ENCODE assay signal across 15 cellular contexts in genomic region chr22:37503183-37503683, GRCh38. TPM values are rescaled to one million over a fixed set of nuclear protein-coding genes. Genes with fewer than 3 reads are reported as not detected.
DNase-seq lines count a peak whose midpoint lies in the region; ATAC-seq, FAIRE-seq and TF ChIP-seq lines count a peak whose summit lies in the region.
"Had no signal": no experiment of that assay in that cellular context is flagged by ENCODE, and none has a peak within 500 bp of the region (broad histone marks: within the 10 kb centered on the region; RNA-seq: fewer than 3 reads in every experiment).

No MANE protein-coding gene starts in this region.

- no peaks in the 10 kb centered on the region for H4K20me1 ChIP-seq in HepG2 (ENCODE audit: insufficient read depth, low read length)

- CTCF ChIA-PET in A549 (lab: Yijun Ruan, JAX) (no interaction called here), HepG2 (lab: Yijun Ruan, JAX; ENCODE audit: low intra/inter-chr PET ratio, low total read pairs) (no interaction called here)

- peaks cover 9% of the 10 kb centered on the region for H3K79me2 ChIP-seq in HepG2 (ENCODE audit: insufficient read depth, low read length)

- ATAC-seq in A549: no peak
- no peak for ATAC-seq in HepG2
- ATAC-seq in HG03280 (IDR thresholded peaks at IDR 0.05; ENCODE audit: unreplicated experiment): no peak
- no peak for ATAC-seq in HG02840 (IDR thresholded peaks at IDR 0.05; ENCODE audit: low FRiP score, unreplicated experiment)
- no peak for ATAC-seq in HG02798 (IDR thresholded peaks at IDR 0.05; ENCODE audit: poor library complexity, unreplicated experiment)
- ATAC-seq: activated CD8-positive, alpha-beta T cell treated with anti-CD3 and anti-CD28 coated beads for 36 hours; activated T-helper 17 cell treated with anti-CD3 and anti-CD28 coated beads, Interleukin-2, amount 50 U/mL, for 72 hours had no signal

- FAIRE-seq in A549 (lab: Jason Lieb, UNC) (no peak), HepG2 (lab: Jason Lieb, UNC) (no peak)
- FAIRE-seq: D721Med had no signal

- peaks cover 63% of the 10 kb centered on the region for H3K4me1 ChIP-seq in A549
- peaks cover 73% of the 10 kb centered on the region for H3K4me1 ChIP-seq in HepG2 (ENCODE audit: insufficient read depth, low read length)
- peaks cover 0 to 11% (median 0%) of the 10 kb centered on the region in 4 donors for H3K4me1 ChIP-seq in sigmoid colon

- TF ChIP-seq RAD21 in A549 (conservative IDR thresholded peaks at IDR 0.05 in 1 of 2, IDR thresholded peaks at IDR 0.05 in 1 of 2): no peak
- no peak for TF ChIP-seq RAD21 in HepG2 (CRISPR knock-in tag; IDR thresholded peaks at IDR 0.05)

- peaks cover 34 to 68% of the 10 kb centered on the region in 2 experiments for H3K36me3 ChIP-seq in HepG2 (replicated peaks in 1 of 2; ENCODE audit: control insufficient read depth in 1 of 2, insufficient read depth in 2 of 2, low read length in 2 of 2)
- no peaks in the 10 kb centered on the region for H3K36me3 ChIP-seq in sigmoid colon
- H3K36me3 ChIP-seq: neural progenitor cell had no signal

- no peak for TF ChIP-seq EP300 in A549 (IDR thresholded peaks at IDR 0.05)
- TF ChIP-seq EP300 in HepG2 (IDR thresholded peaks at IDR 0.05; ENCODE audit: low read depth in 2 of 2, low read length in 2 of 2): no peak
- no peak for TF ChIP-seq EP300 in HepG2 (CRISPR knock-in tag; IDR thresholded peaks at IDR 0.05; ENCODE audit: borderline replicate concordance)
- no peak for TF ChIP-seq EP300 in sigmoid colon (IDR thresholded peaks at IDR 0.05)

- H3K27me3 ChIP-seq in HepG2 (ENCODE audit: control insufficient read depth in 1 of 2, insufficient read depth in 2 of 2, low read length in 2 of 2) (no peaks in the 10 kb centered on the region), sigmoid colon (peaks cover 0 to 33% (median 13%) of the 10 kb centered on the region in 3 donors)
- H3K27me3 ChIP-seq: neural progenitor cell had no signal

- no peak overlapping the region for H3K4me3 ChIP-seq in A549
- no peak overlapping the region; a peak in 1 of 6 replicates for H3K4me3 ChIP-seq in HepG2 (replicated peaks in 1 of 3; ENCODE audit: insufficient read depth in 1 of 3, low read depth in 2 of 3, low read length in 3 of 3)
- H3K4me3 ChIP-seq in sigmoid colon: no peak overlapping the region
- H3K4me3 ChIP-seq: neural progenitor cell had no signal

- intact Hi-C loops in HepG2 (cut with micrococcal nuclease; ENCODE audit: unreplicated experiment): no loop called here
- intact Hi-C loops in sigmoid colon (cut with DNase I): no loop called here

- POLR2A ChIA-PET in A549 (lab: Yijun Ruan, JAX) (no interaction called here), HepG2 (lab: Yijun Ruan, JAX) (interaction anchor here (1.0 to 2.2 kb wide), 3 partner anchors 9 to 105 kb away, joined by 3 to 51 read pairs (median 6); no protein-coding TSS in a partner anchor)

- H3K4me2 ChIP-seq in A549 (peak overlapping the region; percentile 85), HepG2 (ENCODE audit: low read depth, low read length) (peak overlapping the region; percentile 48; the same call in 1 of the 2 replicates)
- H3K4me2 ChIP-seq: neural progenitor cell had no signal

- BruUV-seq in HepG2 (replicated peaks; lab: Mats Ljungman, UMichigan): no TSS peak

- no peak for TF ChIP-seq CTCF in A549 (IDR thresholded peaks at IDR 0.05)
- no peak for TF ChIP-seq CTCF in VCaP (conservative IDR thresholded peaks at IDR 0.05)
- no peak for TF ChIP-seq CTCF in HepG2 (CRISPR knock-in tag; IDR thresholded peaks at IDR 0.05)
- TF ChIP-seq CTCF in sigmoid colon (IDR thresholded peaks at IDR 0.05): no peak

- peak overlapping the region; percentile 62; the same call in 1 of the 2 replicates for H3K9ac ChIP-seq in HepG2 (ENCODE audit: insufficient read depth, low read depth, low read length)
- H3K9ac ChIP-seq: neural progenitor cell had no signal

- no peak for TF ChIP-seq POLR2A in A549 (IDR thresholded peaks at IDR 0.05; ENCODE audit: low read length)
- TF ChIP-seq POLR2A in HepG2 (IDR thresholded peaks at IDR 0.05; ENCODE audit: insufficient read depth in 1 of 2, low read depth in 2 of 2, low read length in 2 of 2): peak in 1 of 2 experiments; percentile 32; a peak in 1 of 4 replicates
- TF ChIP-seq POLR2A in sigmoid colon (IDR thresholded peaks at IDR 0.05): no peak

- DNase-seq in A549 (ENCODE audit: low read depth in 1 of 2, low spot score in 1 of 2): no peak
- no peak for DNase-seq in HepG2 (ENCODE audit: low spot score)
- DNase-seq in sigmoid colon: no peak
- DNase-seq in stimulated activated CD4-positive, alpha-beta T cell treated with anti-CD3 and anti-CD28 coated beads, Interleukin-4, amount 100 ng/mL, for 1 hour: no peak
- DNase-seq: activated CD8-positive, alpha-beta T cell treated with anti-CD3 and anti-CD28 coated beads for 36 hours; cortex of kidney; NCI-H1694 had no signal

- H3K9me3 ChIP-seq in A549 (no peaks in the 10 kb centered on the region), HepG2 (ENCODE audit: low read length) (no peaks in the 10 kb centered on the region), sigmoid colon (no peaks in the 10 kb centered on the region)

- in situ Hi-C loops in HepG2 (cut with HindIII; ENCODE audit: extremely low pct_ligation_motif_present, low pct_unique_long_range_greater_than_20kb): no loop called here

- no peak overlapping the region for H2AFZ ChIP-seq in HepG2 (ENCODE audit: low read length)
- H2AFZ ChIP-seq: neural progenitor cell had no signal

- H3K27ac ChIP-seq in A549 (peak overlapping the region; percentile 99 to 100), VCaP (peak overlapping the region; percentile 92), HepG2 (ENCODE audit: extremely low read length, insufficient read depth, low read length) (peak overlapping the region; percentile 97), sigmoid colon (peak overlapping the region; percentile 6 to 55 (median 42))
- H3K27ac ChIP-seq: neural progenitor cell had no signal

- WGBS in A549 (ENCODE audit: missing lambda C conversion rate): 83% methylated on average over 2 of the region's 3 CpGs
- WGBS in HepG2 (ENCODE audit: low lambda C conversion rate): 95% methylated on average over 2 of the region's 3 CpGs
- 78 to 89% methylated on average over 3 of the region's 3 CpGs for WGBS in sigmoid colon, 2 donors

RNA-seq across cellular contexts. Expression of gene CARD10, which starts 16.0 kb away (rescaled TPM):
- polyA plus RNA-seq in A549 (2011; rRNA removed) (8.3 and 11.1 TPM in 2 replicates), A549 (2017; fragmentation: RNase III; extraction: RNeasy Plus Mini Kit Qiagen cat#74134 plus additional on column Dnase treatment) (14.1 to 16.1 TPM (median 15.3 TPM) in 3 replicates), HepG2 (2011; rRNA removed) (55.8 and 92.3 TPM in 2 replicates), sigmoid colon (10 to 100 TPM; 31.8 to 41.0 (median 37.7) TPM)
- polyA plus RNA-seq in A549 (2012; cell fraction: cytosol; rRNA removed): 16.0 and 23.0 TPM in 2 replicates
- 52.8 and 67.1 TPM in 2 replicates for polyA plus RNA-seq in A549 (2012; cell fraction: nucleus; rRNA removed)
- polyA minus RNA-seq in A549 (2011; rRNA and poly(A)+ RNA removed): 12.5 and 17.6 TPM in 2 replicates
- total RNA-seq in HepG2 (2016; rRNA removed; fragmentation: Illumina TruSeq; extraction: Trizol) (28.9 and 35.2 TPM in 2 replicates), sigmoid colon (1 to 10 TPM; 2.8 to 8.6 (median 3.5) TPM)
- total RNA-seq in HepG2 (2016; cell fraction: cytosol; rRNA removed; fragmentation: Illumina TruSeq; extraction: Trizol; ENCODE audit: low read depth): 3.9 and 4.1 TPM in 2 replicates
- total RNA-seq in HepG2 (2016; cell fraction: insoluble cytoplasmic fraction; rRNA removed; fragmentation: Illumina TruSeq; extraction: Trizol): 24.8 and 36.0 TPM in 2 replicates
- 11.9 and 12.5 TPM in 2 replicates for total RNA-seq in HepG2 (2016; cell fraction: membrane; rRNA removed; fragmentation: Illumina TruSeq; extraction: Trizol)
- 17.8 and 21.3 TPM in 2 replicates for total RNA-seq in HepG2 (2016; cell fraction: nucleus; rRNA removed; fragmentation: Illumina TruSeq; extraction: Trizol)
- polyA plus RNA-seq in HepG2 (2011; cell fraction: cytosol; rRNA removed): 52.6 and 75.1 TPM in 2 replicates
- polyA plus RNA-seq in HepG2 (2011; cell fraction: nucleus; rRNA removed): 203 and 227 TPM in 2 replicates
- 46.8 and 57.2 TPM in 2 replicates for polyA plus RNA-seq in HepG2 (2012)
- 3.0 TPM in 2 replicates for polyA plus RNA-seq in HepG2 (2016; cell fraction: cytosol; fragmentation: Illumina TruSeq; extraction: Trizol; ENCODE audit: low read depth)
- 28.5 and 30.3 TPM in 2 replicates for polyA plus RNA-seq in HepG2 (2016; cell fraction: insoluble cytoplasmic fraction; fragmentation: Illumina TruSeq; extraction: Trizol; ENCODE audit: low read depth)
- 9.1 and 9.4 TPM in 2 replicates for polyA plus RNA-seq in HepG2 (2016; cell fraction: membrane; fragmentation: Illumina TruSeq; extraction: Trizol; ENCODE audit: low read depth)
- 42.1 and 44.8 TPM in 2 replicates for polyA plus RNA-seq in HepG2 (2016; cell fraction: nucleus; fragmentation: Illumina TruSeq; extraction: Trizol; ENCODE audit: insufficient read depth, low read depth)
- 15.9 and 164 TPM in 2 replicates for polyA minus RNA-seq in HepG2 (2011; rRNA and poly(A)+ RNA removed; ENCODE audit: low replicate concordance)
- polyA minus RNA-seq in HepG2 (2011; cell fraction: cytosol; rRNA and poly(A)+ RNA removed): 61.5 and 72.6 TPM in 2 replicates
- 31.9 and 42.5 TPM in 2 replicates for polyA minus RNA-seq in HepG2 (2011; cell fraction: nucleus; rRNA and poly(A)+ RNA removed)

RNA-seq across cellular contexts. Expression of gene MFNG, which starts 17.0 kb away (rescaled TPM):
- polyA plus RNA-seq in A549 (2011; rRNA removed) (1.2 and 2.0 TPM in 2 replicates), A549 (2017; fragmentation: RNase III; extraction: RNeasy Plus Mini Kit Qiagen cat#74134 plus additional on column Dnase treatment) (1.7 to 1.8 TPM (median 1.7 TPM) in 3 replicates), HepG2 (2011; rRNA removed) (11.7 and 19.8 TPM in 2 replicates), sigmoid colon (10 to 100 TPM in 2 of 3 donors, 1 to 10 TPM in 1; 9.9 to 33.9 (median 10.8) TPM)
- 2.3 and 3.2 TPM in 2 replicates for polyA plus RNA-seq in A549 (2012; cell fraction: cytosol; rRNA removed)
- 18.4 and 23.7 TPM in 2 replicates for polyA plus RNA-seq in A549 (2012; cell fraction: nucleus; rRNA removed)
- 0.73 and 0.95 TPM in 2 replicates for polyA minus RNA-seq in A549 (2011; rRNA and poly(A)+ RNA removed)
- total RNA-seq in HepG2 (2016; rRNA removed; fragmentation: Illumina TruSeq; extraction: Trizol) (1.0 and 1.1 TPM in 2 replicates), sigmoid colon (10 to 100 TPM in 3 of 4 donors, 1 to 10 TPM in 1; 8.0 to 15.3 (median 11.4) TPM)
- total RNA-seq in HepG2 (2016; cell fraction: cytosol; rRNA removed; fragmentation: Illumina TruSeq; extraction: Trizol; ENCODE audit: low read depth): 0.35 and 1.1 TPM in 2 replicates
- 0.55 and 0.80 TPM in 2 replicates for total RNA-seq in HepG2 (2016; cell fraction: insoluble cytoplasmic fraction; rRNA removed; fragmentation: Illumina TruSeq; extraction: Trizol)
- 1.4 and 1.9 TPM in 2 replicates for total RNA-seq in HepG2 (2016; cell fraction: membrane; rRNA removed; fragmentation: Illumina TruSeq; extraction: Trizol)
- total RNA-seq in HepG2 (2016; cell fraction: nucleus; rRNA removed; fragmentation: Illumina TruSeq; extraction: Trizol): 0.56 and 1.6 TPM in 2 replicates
- 15.3 and 15.7 TPM in 2 replicates for polyA plus RNA-seq in HepG2 (2011; cell fraction: cytosol; rRNA removed)
- polyA plus RNA-seq in HepG2 (2011; cell fraction: nucleus; rRNA removed): 37.0 and 46.6 TPM in 2 replicates
- polyA plus RNA-seq in HepG2 (2012): 14.5 and 20.0 TPM in 2 replicates
- 0.79 and 0.97 TPM in 2 replicates for polyA plus RNA-seq in HepG2 (2016; cell fraction: cytosol; fragmentation: Illumina TruSeq; extraction: Trizol; ENCODE audit: low read depth)
- 0.81 and 0.93 TPM in 2 replicates for polyA plus RNA-seq in HepG2 (2016; cell fraction: insoluble cytoplasmic fraction; fragmentation: Illumina TruSeq; extraction: Trizol; ENCODE audit: low read depth)
- polyA plus RNA-seq in HepG2 (2016; cell fraction: membrane; fragmentation: Illumina TruSeq; extraction: Trizol; ENCODE audit: low read depth): 1.1 and 1.3 TPM in 2 replicates
- polyA plus RNA-seq in HepG2 (2016; cell fraction: nucleus; fragmentation: Illumina TruSeq; extraction: Trizol; ENCODE audit: insufficient read depth, low read depth): 1.3 and 4.5 TPM in 2 replicates
- polyA minus RNA-seq in HepG2 (2011; rRNA and poly(A)+ RNA removed; ENCODE audit: low replicate concordance): 0.77 and 12.5 TPM in 2 replicates
- 3.2 and 6.1 TPM in 2 replicates for polyA minus RNA-seq in HepG2 (2011; cell fraction: cytosol; rRNA and poly(A)+ RNA removed)
- polyA minus RNA-seq in HepG2 (2011; cell fraction: nucleus; rRNA and poly(A)+ RNA removed): 6.1 and 9.8 TPM in 2 replicates
- total RNA-seq: NCI-H460 had no signal

RNA-seq across cellular contexts. Expression of gene CDC42EP1, which starts 57.0 kb away (rescaled TPM):
- polyA plus RNA-seq in A549 (2011; rRNA removed) (12.2 and 16.0 TPM in 2 replicates), A549 (2017; fragmentation: RNase III; extraction: RNeasy Plus Mini Kit Qiagen cat#74134 plus additional on column Dnase treatment) (20.2 to 21.5 TPM (median 20.3 TPM) in 3 replicates), HepG2 (2011; rRNA removed) (17.1 and 26.7 TPM in 2 replicates), sigmoid colon (10 to 100 TPM; 22.2 to 64.1 (median 24.6) TPM)
- polyA plus RNA-seq in A549 (2012; cell fraction: cytosol; rRNA removed): 23.4 and 33.7 TPM in 2 replicates
- 21.3 and 29.9 TPM in 2 replicates for polyA plus RNA-seq in A549 (2012; cell fraction: nucleus; rRNA removed)
- 9.8 and 15.0 TPM in 2 replicates for polyA minus RNA-seq in A549 (2011; rRNA and poly(A)+ RNA removed)
- total RNA-seq in HepG2 (2016; rRNA removed; fragmentation: Illumina TruSeq; extraction: Trizol) (25.4 and 29.5 TPM in 2 replicates), sigmoid colon (10 to 100 TPM; 14.6 to 28.0 (median 20.7) TPM)
- 19.5 and 29.1 TPM in 2 replicates for total RNA-seq in HepG2 (2016; cell fraction: cytosol; rRNA removed; fragmentation: Illumina TruSeq; extraction: Trizol; ENCODE audit: low read depth)
- total RNA-seq in HepG2 (2016; cell fraction: insoluble cytoplasmic fraction; rRNA removed; fragmentation: Illumina TruSeq; extraction: Trizol): 20.9 and 29.7 TPM in 2 replicates
- total RNA-seq in HepG2 (2016; cell fraction: membrane; rRNA removed; fragmentation: Illumina TruSeq; extraction: Trizol): 44.9 and 63.7 TPM in 2 replicates
- total RNA-seq in HepG2 (2016; cell fraction: nucleus; rRNA removed; fragmentation: Illumina TruSeq; extraction: Trizol): 15.7 and 18.6 TPM in 2 replicates
- polyA plus RNA-seq in HepG2 (2011; cell fraction: cytosol; rRNA removed): 13.8 and 17.6 TPM in 2 replicates
- 37.8 and 38.3 TPM in 2 replicates for polyA plus RNA-seq in HepG2 (2011; cell fraction: nucleus; rRNA removed)
- 45.1 and 72.3 TPM in 2 replicates for polyA plus RNA-seq in HepG2 (2012)
- 49.0 and 73.1 TPM in 2 replicates for polyA plus RNA-seq in HepG2 (2016; cell fraction: cytosol; fragmentation: Illumina TruSeq; extraction: Trizol; ENCODE audit: low read depth)
- polyA plus RNA-seq in HepG2 (2016; cell fraction: insoluble cytoplasmic fraction; fragmentation: Illumina TruSeq; extraction: Trizol; ENCODE audit: low read depth): 53.9 and 76.0 TPM in 2 replicates
- polyA plus RNA-seq in HepG2 (2016; cell fraction: membrane; fragmentation: Illumina TruSeq; extraction: Trizol; ENCODE audit: low read depth): 99.7 and 119 TPM in 2 replicates
- 54.3 and 56.0 TPM in 2 replicates for polyA plus RNA-seq in HepG2 (2016; cell fraction: nucleus; fragmentation: Illumina TruSeq; extraction: Trizol; ENCODE audit: insufficient read depth, low read depth)
- 12.0 and 24.2 TPM in 2 replicates for polyA minus RNA-seq in HepG2 (2011; rRNA and poly(A)+ RNA removed; ENCODE audit: low replicate concordance)
- 20.7 and 21.6 TPM in 2 replicates for polyA minus RNA-seq in HepG2 (2011; cell fraction: cytosol; rRNA and poly(A)+ RNA removed)
- 12.2 and 15.4 TPM in 2 replicates for polyA minus RNA-seq in HepG2 (2011; cell fraction: nucleus; rRNA and poly(A)+ RNA removed)

Comparison
In these comparisons a context has a peak if more than half of its experiments do, and no peak if none do; other contexts are left out.
1. H3K27ac ChIP-seq: peak in every context shown above with its lines; median percentile 100 in A549; 97 in HepG2; 92 in VCaP; 42 in sigmoid colon.
2. Of the 38 proteins assayed by ChIP-seq in both HepG2 and A549: peak only in HepG2: none; only in A549: none; in both: ZFP36; in neither: 36; mixed calls (peak in some experiments, not most) for 1.